25 cellular contexts compared by ENCODE assay signal in the genomic region with DNA sequence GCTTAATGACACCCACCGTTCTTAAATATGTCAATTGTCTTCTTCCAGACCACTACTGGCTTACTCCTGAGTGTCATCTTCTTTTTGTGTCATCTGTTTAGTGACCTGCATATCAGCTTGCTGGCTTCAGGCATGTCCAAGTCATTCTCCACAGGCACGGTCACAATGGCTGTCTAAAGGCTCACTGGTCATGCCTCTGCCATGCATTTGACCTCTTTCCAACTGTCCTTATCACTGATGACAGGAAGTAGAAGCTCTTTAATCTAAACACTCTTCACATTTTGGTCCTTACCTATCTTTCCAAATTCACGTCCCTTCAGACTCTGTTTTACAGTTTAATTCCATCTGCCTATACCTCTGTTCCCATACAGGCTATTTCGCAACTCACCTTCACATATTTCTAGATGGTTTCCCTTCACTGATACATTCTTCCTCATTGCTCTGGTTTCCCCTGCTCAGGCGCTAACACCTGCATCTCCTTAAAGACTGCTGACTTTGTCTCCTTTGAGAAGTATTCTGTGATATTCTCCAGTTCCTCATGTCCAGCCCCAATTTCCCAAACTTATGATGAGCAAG.
"Had no signal": no experiment of that assay in that cellular context is flagged by ENCODE, and none has a peak within 500 bp of the region (broad histone marks: within the 10 kb centered on the region; RNA-seq: fewer than 3 reads in every experiment).

No MANE protein-coding gene starts in this region.

- H3K27me3 ChIP-seq: dorsolateral prefrontal cortex, esophagus muscularis mucosa, foreskin keratinocyte, gastroesophageal sphincter, heart left ventricle, suprapubic skin, transverse colon, upper lobe of right lung, uterus had no signal

- H3K4me2 ChIP-seq: smooth muscle cell had no signal

- H3K27ac ChIP-seq: epithelial cell of prostate, esophagus muscularis mucosa, foreskin keratinocyte, gastroesophageal sphincter, parathyroid adenoma, suprapubic skin, transverse colon, upper lobe of right lung, uterus had no signal

- ATAC-seq: foreskin keratinocyte; gastroesophageal sphincter; heart left ventricle; left ventricle myocardium superior; natural killer cell; stimulated activated naive CD8-positive, alpha-beta T cell treated with anti-CD3 and anti-CD28 coated beads, Interleukin-15, amount 100 ng/mL, for 72 hours; upper lobe of right lung had no signal

- H3K36me3 ChIP-seq: esophagus muscularis mucosa, gastroesophageal sphincter, heart left ventricle, suprapubic skin, transverse colon, upper lobe of right lung, uterus had no signal

- H3K4me1 ChIP-seq: gastroesophageal sphincter, parathyroid adenoma, upper lobe of right lung, uterus had no signal

- DNase-seq: dorsolateral prefrontal cortex; effector CD4-positive, alpha-beta T cell; foreskin keratinocyte; heart left ventricle; islet precursor cell; kidney glomerular epithelial cell; left ventricle myocardium superior; natural killer cell; stimulated activated CD4-positive, alpha-beta T cell treated with anti-CD3 and anti-CD28 coated beads, Interleukin-12 subunit alpha, Interleukin-12 subunit beta, amount 100 ng/mL, for 4 hours; stimulated activated CD4-positive, alpha-beta T cell treated with anti-CD3 and anti-CD28 coated beads, Interleukin-1b, Interleukin-23, amount 100 ng/mL, for 48 hours; stimulated activated CD4-positive, alpha-beta T cell treated with anti-CD3 and anti-CD28 coated beads, Interleukin-4, amount 100 ng/mL, for 1 hour; stimulated activated CD8-positive, alpha-beta memory T cell treated with anti-CD3 and anti-CD28 coated beads, Interleukin-4, amount 100 ng/mL, for 48 hours; stimulated activated naive CD4-positive, alpha-beta T cell; stimulated activated naive CD8-positive, alpha-beta T cell treated with anti-CD3 and anti-CD28 coated beads, Interleukin-15, amount 100 ng/mL, for 72 hours; transverse colon; upper lobe of right lung; uterus had no signal

- FAIRE-seq: colon had no signal

- H3K9ac ChIP-seq: parathyroid adenoma had no signal

- H3K4me3 ChIP-seq: dorsolateral prefrontal cortex, esophagus muscularis mucosa, gastroesophageal sphincter, heart left ventricle, lung, smooth muscle cell, suprapubic skin, transverse colon, upper lobe of right lung, uterus had no signal

- H3K79me2 ChIP-seq: parathyroid adenoma had no signal
